Comparison of ENCODE assay signal across 29 cellular contexts in genomic region chr13:34465423-34465922, GRCh38.
"Had no signal": no experiment of that assay in that cellular context is flagged by ENCODE, and none has a peak within 500 bp of the region (broad histone marks: within the 10 kb centered on the region; RNA-seq: fewer than 3 reads in every experiment).

No MANE protein-coding gene starts in this region.

- H3K4me3 ChIP-seq: ascending aorta, breast epithelium, coronary artery, dorsolateral prefrontal cortex, esophagus muscularis mucosa, gastroesophageal sphincter, heart right ventricle, hepatocyte had no signal

- ATAC-seq: activated CD4-positive, alpha-beta T cell treated with anti-CD3 and anti-CD28 coated beads for 36 hours; activated CD8-positive, alpha-beta memory T cell treated with anti-CD3 and anti-CD28 coated beads, Interleukin-2, amount 10 ng/mL, durations not matched to agents 7 days and 5 days; activated CD8-positive, alpha-beta T cell treated with anti-CD3 and anti-CD28 coated beads, Interleukin-2, amount 10 ng/mL, durations not matched to agents 7 days and 5 days; activated naive CD4-positive, alpha-beta T cell treated with anti-CD3 and anti-CD28 coated beads, Interleukin-2, amount 50 U/mL, for 72 hours; activated T-cell treated with anti-CD3 and anti-CD28 coated beads, Interleukin-2, amount 50 U/mL, for 72 hours; gastroesophageal sphincter; heart right ventricle; T-helper 17 cell had no signal

- H3K79me2 ChIP-seq: hepatocyte had no signal

- H3K4me2 ChIP-seq: hepatocyte had no signal

- DNase-seq: activated B cell treated with CpG ODN at 0.5 μM for 24 hours; activated CD4-positive, alpha-beta memory T cell treated with anti-CD3 and anti-CD28 coated beads for 36 hours; activated CD4-positive, alpha-beta T cell treated with anti-CD3 and anti-CD28 coated beads for 36 hours; activated CD4-positive, alpha-beta T cell treated with anti-CD3 and anti-CD28 coated beads, Interleukin-2, amount 10 ng/mL, durations not matched to agents 24 days and 14 days; activated CD4-positive, CD25-positive, alpha-beta regulatory T cell treated with anti-CD3 and anti-CD28 coated beads, Interleukin-2, amount 50 U/mL, for 72 hours; activated CD8-positive, alpha-beta memory T cell treated with anti-CD3 and anti-CD28 coated beads, Interleukin-2, amount 10 ng/mL, durations not matched to agents 7 days and 5 days; activated CD8-positive, alpha-beta memory T cell treated with anti-CD3 and anti-CD28 coated beads, Interleukin-2, amount 50 U/mL, for 4 hours; activated CD8-positive, alpha-beta T cell treated with anti-CD3 and anti-CD28 coated beads, Interleukin-2, amount 10 ng/mL, durations not matched to agents 7 days and 5 days; activated gamma-delta T cell; activated naive CD4-positive, alpha-beta T cell; activated naive CD4-positive, alpha-beta T cell treated with anti-CD3 and anti-CD28 coated beads, Interleukin-2, amount 10 ng/mL, durations not matched to agents 7 days and 5 days; activated naive CD8-positive, alpha-beta T cell treated with anti-CD3 and anti-CD28 coated beads, Interleukin-2, amount 10 ng/mL, durations not matched to agents 7 days and 5 days; activated T-cell treated with anti-CD3 and anti-CD28 coated beads, Interleukin-2, amount 50 U/mL, for 1 hour; activated T-cell treated with anti-CD3 and anti-CD28 coated beads, Interleukin-2, amount 50 U/mL, for 72 hours; dorsolateral prefrontal cortex; effector memory CD4-positive, alpha-beta T cell; erythroblast; foreskin melanocyte; heart right ventricle; T-helper 17 cell; T1000; WERI-Rb-1 had no signal

- H3K27ac ChIP-seq: ascending aorta, breast epithelium, coronary artery, dorsolateral prefrontal cortex, esophagus muscularis mucosa, gastroesophageal sphincter, heart right ventricle, hepatocyte, WERI-Rb-1 had no signal

- H3K4me1 ChIP-seq: breast epithelium had no signal

- H3K36me3 ChIP-seq: ascending aorta, breast epithelium, esophagus muscularis mucosa, gastroesophageal sphincter, heart right ventricle, WERI-Rb-1 had no signal

- H3K27me3 ChIP-seq: ascending aorta, breast epithelium, dorsolateral prefrontal cortex, esophagus muscularis mucosa, gastroesophageal sphincter, heart right ventricle, hepatocyte had no signal
